Comparison of ENCODE assay signal across 24 cellular contexts in the genomic region with DNA sequence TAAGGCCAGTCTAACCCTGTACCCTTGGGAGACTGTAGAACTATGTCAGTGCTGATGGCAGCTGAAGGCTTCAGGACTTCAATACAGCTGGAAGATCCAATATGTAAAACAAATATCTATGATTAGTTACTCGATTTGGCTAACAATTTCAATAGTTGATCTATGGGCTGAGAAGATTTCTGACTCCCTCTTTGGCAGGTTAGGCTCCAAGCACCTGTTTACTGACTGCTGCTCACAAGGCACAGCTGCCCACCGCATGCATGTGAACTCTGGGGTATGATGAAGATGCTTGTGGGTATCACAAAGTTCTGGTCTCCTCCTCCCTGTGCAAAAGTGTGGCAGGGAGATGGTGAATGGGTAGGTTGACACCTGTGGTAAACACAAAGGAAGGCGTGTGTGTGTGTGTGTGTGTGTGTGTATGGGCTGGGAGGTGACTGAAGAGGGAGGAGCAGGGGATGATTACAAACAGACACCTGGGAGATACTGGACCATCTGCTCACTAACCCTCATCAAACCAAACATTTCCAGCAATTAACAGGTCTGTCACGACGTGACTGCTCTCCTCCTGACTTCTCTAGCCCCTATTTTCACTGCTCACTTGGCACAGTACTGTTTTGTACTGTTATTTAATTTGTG. TPM values are rescaled to one million over a fixed set of nuclear protein-coding genes. Genes with fewer than 3 reads are reported as not detected.
DNase-seq lines count a peak whose midpoint lies in the region; TF ChIP-seq lines count a peak whose summit lies in the region.
"Had no signal": no experiment of that assay in that cellular context is flagged by ENCODE, and none has a peak within 500 bp of the region (broad histone marks: within the 10 kb centered on the region; RNA-seq: fewer than 3 reads in every experiment).

No MANE protein-coding gene starts in this region.

- H3K4me1 ChIP-seq in Caco-2 = no peaks in the 10 kb centered on the region
- H3K4me1 ChIP-seq: Peyer's patch, right atrium auricular region had no signal

- CTCF ChIA-PET in Caco-2 (lab: Charles Lee) = no interaction called here

- H3K36me3 Mint-ChIP-seq in glutamatergic neuron (ENCODE audit: unreplicated experiment) = peaks cover 15% of the 10 kb centered on the region
- peaks cover 48% of the 10 kb centered on the region for H3K36me3 Mint-ChIP-seq in Caco-2 (ENCODE audit: insufficient read depth, unreplicated experiment)

- peaks cover 5% of the 10 kb centered on the region for H3K27me3 Mint-ChIP-seq in glutamatergic neuron (ENCODE audit: unreplicated experiment)
- H3K27me3 Mint-ChIP-seq in Caco-2 (ENCODE audit: insufficient read depth, unreplicated experiment) = no peaks in the 10 kb centered on the region
- H3K27me3 Mint-ChIP-seq: activated CD4-positive, alpha-beta memory T cell treated with anti-CD3 and anti-CD28 coated beads, Interleukin-2, amount 10 ng/mL, durations not matched to agents 7 days and 5 days; activated naive CD8-positive, alpha-beta T cell; dendritic cell treated with granulocyte-macrophage colony-stimulating factor and Interleukin-4, amounts not matched to agents 40 ng/mL and 50 ng/mL, for 4 days; IgD-negative memory B cell had no signal

- H3K9me3 ChIP-seq in WERI-Rb-1 (ENCODE audit: severe bottlenecking) (no peaks in the 10 kb centered on the region), Caco-2 (no peaks in the 10 kb centered on the region)
- H3K9me3 ChIP-seq: Peyer's patch, right atrium auricular region had no signal

- no peaks in the 10 kb centered on the region for H3K27me3 ChIP-seq in WERI-Rb-1 (ENCODE audit: insufficient read depth, low read depth, severe bottlenecking)
- H3K27me3 ChIP-seq in Caco-2 (replicated peaks; ENCODE audit: control insufficient read depth, insufficient read depth, low read length) = no peaks in the 10 kb centered on the region
- H3K27me3 ChIP-seq: Peyer's patch, right atrium auricular region had no signal

- peak overlapping the region; percentile 38 for H3K27ac ChIP-seq in WERI-Rb-1
- H3K27ac ChIP-seq: Peyer's patch, right atrium auricular region had no signal

- H3K4me3 Mint-ChIP-seq in glutamatergic neuron (ENCODE audit: unreplicated experiment) (no peak overlapping the region), Caco-2 (ENCODE audit: unreplicated experiment) (no peak overlapping the region)
- H3K4me3 Mint-ChIP-seq: activated CD4-positive, alpha-beta memory T cell treated with anti-CD3 and anti-CD28 coated beads, Interleukin-2, amount 10 ng/mL, durations not matched to agents 7 days and 5 days; activated naive CD8-positive, alpha-beta T cell; CD14-positive monocyte; dendritic cell treated with granulocyte-macrophage colony-stimulating factor and Interleukin-4, amounts not matched to agents 40 ng/mL and 50 ng/mL, for 4 days; IgD-negative memory B cell had no signal

- H3K4me3 ChIP-seq in WERI-Rb-1 (ENCODE audit: low read depth, low read length) (no peak overlapping the region), Caco-2 (ENCODE audit: low read depth, low read length) (no peak overlapping the region)
- H3K4me3 ChIP-seq: Peyer's patch, right atrium auricular region, smooth muscle cell had no signal

- DNase-seq in NCI-H446 treated with DMSO at 0.1 percent for 48 hours (lab: John Stamatoyannopoulos, UW) (peak; percentile 1), NCI-H446 (lab: John Stamatoyannopoulos, UW) (no peak), COR-L47 (lab: John Stamatoyannopoulos, UW) (peak; percentile 9), WERI-Rb-1 (peak; percentile 55), glutamatergic neuron (no peak), RKO (ENCODE audit: low spot score) (no peak), NCI-H2081 (lab: John Stamatoyannopoulos, UW) (no peak), Caco-2 (no peak)
- DNase-seq: activated CD4-positive, alpha-beta memory T cell treated with anti-CD3 and anti-CD28 coated beads, Interleukin-2, amount 10 ng/mL, durations not matched to agents 7 days and 5 days; activated CD4-positive, alpha-beta T cell treated with anti-CD3 and anti-CD28 coated beads for 1 hour; activated effector memory CD4-positive, alpha-beta T cell treated with Interleukin-2 at 50 U/mL for 16 hours; GOT3; mesenchymal stem cell; NCI-H187; NCI-H226; Peyer's patch; SHP77 treated with DMSO at 0.1 percent for 48 hours; stimulated activated naive CD8-positive, alpha-beta T cell treated with anti-CD3 and anti-CD28 coated beads, Interleukin-15, Interleukin-2, amounts not matched to agents 100 U/mL and 50 U/mL, for 24 hours had no signal

- peak overlapping the region; percentile 67 for H3K27ac Mint-ChIP-seq in glutamatergic neuron (ENCODE audit: unreplicated experiment)
- no peak overlapping the region for H3K27ac Mint-ChIP-seq in Caco-2 (ENCODE audit: unreplicated experiment)
- H3K27ac Mint-ChIP-seq: activated CD4-positive, alpha-beta memory T cell treated with anti-CD3 and anti-CD28 coated beads, Interleukin-2, amount 10 ng/mL, durations not matched to agents 7 days and 5 days; activated naive CD8-positive, alpha-beta T cell; CD14-positive monocyte; dendritic cell treated with granulocyte-macrophage colony-stimulating factor and Interleukin-4, amounts not matched to agents 40 ng/mL and 50 ng/mL, for 4 days; IgD-negative memory B cell had no signal

- no TSS peak for BruUV-seq in Caco-2 (replicated peaks; lab: Mats Ljungman, UMichigan)

- TF ChIP-seq CTCF in WERI-Rb-1 (IDR thresholded peaks at IDR 0.05; ENCODE audit: low read depth, low read length) (no peak), glutamatergic neuron (IDR thresholded peaks at IDR 0.05; ENCODE audit: partially characterized antibody, unreplicated experiment) (no peak), Caco-2 (IDR thresholded peaks at IDR 0.05; ENCODE audit: insufficient read depth in 1 of 2, low read depth in 1 of 2, low read length in 1 of 2, severe bottlenecking in 1 of 2, unreplicated experiment in 1 of 2) (no peak)

- H3K4me1 Mint-ChIP-seq in glutamatergic neuron (ENCODE audit: low read depth, unreplicated experiment) (peaks cover 14% of the 10 kb centered on the region), Caco-2 (ENCODE audit: low read depth, unreplicated experiment) (no peaks in the 10 kb centered on the region)
- H3K4me1 Mint-ChIP-seq: activated CD4-positive, alpha-beta memory T cell treated with anti-CD3 and anti-CD28 coated beads, Interleukin-2, amount 10 ng/mL, durations not matched to agents 7 days and 5 days; CD14-positive monocyte had no signal

- H3K36me3 ChIP-seq in WERI-Rb-1 (peaks cover 46% of the 10 kb centered on the region), Caco-2 (ENCODE audit: control insufficient read depth, insufficient read depth, low read length) (peaks cover 6% of the 10 kb centered on the region)

- intact Hi-C loops in Caco-2 (cut with micrococcal nuclease; ENCODE audit: unreplicated experiment) = no loop called here

- POLR2A ChIA-PET in Caco-2 (lab: Charles Lee) = interaction anchor here (0.7 kb wide), 1 partner anchor 24 kb away, joined by 4 read pairs; no protein-coding TSS in a partner anchor

- H3K9me3 Mint-ChIP-seq in glutamatergic neuron (ENCODE audit: unreplicated experiment) = peaks cover 4% of the 10 kb centered on the region
- no peaks in the 10 kb centered on the region for H3K9me3 Mint-ChIP-seq in Caco-2 (ENCODE audit: unreplicated experiment)
- H3K9me3 Mint-ChIP-seq: activated CD4-positive, alpha-beta memory T cell treated with anti-CD3 and anti-CD28 coated beads, Interleukin-2, amount 10 ng/mL, durations not matched to agents 7 days and 5 days; dendritic cell treated with granulocyte-macrophage colony-stimulating factor and Interleukin-4, amounts not matched to agents 40 ng/mL and 50 ng/mL, for 4 days; IgD-negative memory B cell had no signal

RNA-seq across cellular contexts. Expression of a gene that starts 18.1 kb away (rescaled TPM):
- 60.3 TPM for total RNA-seq in glutamatergic neuron (ENCODE audit: unreplicated experiment)
- total RNA-seq in Caco-2 (2022) = 75.0 and 82.4 TPM in 2 replicates

Comparison
In these comparisons a context has a peak if more than half of its experiments do, and no peak if none do; other contexts are left out.
1. DNase-seq: peak in NCI-H446 treated with DMSO at 0.1 percent for 48 hours (single experiment), COR-L47 (single experiment) and WERI-Rb-1 (single experiment); none in NCI-H446 (0 of 2), glutamatergic neuron (single experiment), RKO (single experiment), NCI-H2081 (0 of 2) and Caco-2 (0 of 2).